Comparison of ENCODE assay signal across 25 cellular contexts in the genomic region with DNA sequence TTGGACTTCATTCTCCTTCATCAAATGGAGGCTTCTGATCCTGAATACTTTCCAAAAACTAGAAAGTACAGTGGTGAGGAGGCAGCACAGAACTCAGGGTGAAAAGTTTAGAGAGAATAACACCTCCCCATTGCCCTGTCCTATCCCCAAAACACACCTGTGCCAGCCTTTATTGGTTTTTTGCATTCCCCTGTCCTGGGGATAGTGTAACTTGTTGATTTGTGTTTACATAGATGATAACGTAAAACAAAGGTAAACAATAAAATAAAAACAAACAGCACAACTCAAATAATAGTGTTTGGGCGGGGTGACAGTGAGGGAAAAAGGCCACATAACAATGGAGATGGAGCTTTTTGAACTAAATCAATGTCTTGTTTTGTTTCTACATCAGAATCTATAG.
"Had no signal": no experiment of that assay in that cellular context is flagged by ENCODE, and none has a peak within 500 bp of the region (broad histone marks: within the 10 kb centered on the region; RNA-seq: fewer than 3 reads in every experiment).

No MANE protein-coding gene starts in this region.

- H3K4me1 ChIP-seq: stomach, suprapubic skin, thyroid gland, tibial artery, tibial nerve, transverse colon, upper lobe of left lung, upper lobe of right lung, uterus, vagina had no signal

- H3K4me3 ChIP-seq: stomach, suprapubic skin, thoracic aorta, thyroid gland, tibial artery, tibial nerve, transverse colon, upper lobe of left lung, upper lobe of right lung, uterus, vagina had no signal

- ATAC-seq: stimulated activated effector memory CD8-positive, alpha-beta T cell treated with anti-CD3 and anti-CD28 coated beads, Interleukin-12 subunit alpha, Interleukin-12 subunit beta, amount 100 ng/mL, for 72 hours; stimulated activated memory B cell treated with anti-CD40 and anti-IgM and Interleukin-4, amounts not matched to agents 10 μg/mL and 1 μg/mL and 100 μg/mL, for 72 hours; stimulated activated naive B cell treated with anti-CD40 and anti-IgM and Interleukin-4, amounts not matched to agents 10 μg/mL and 1 μg/mL and 100 μg/mL, for 72 hours; stimulated activated naive CD8-positive, alpha-beta T cell treated with anti-CD3 and anti-CD28 coated beads, Interleukin-15, amount 100 ng/mL, for 72 hours; stimulated activated naive CD8-positive, alpha-beta T cell treated with anti-CD3 and anti-CD28 coated beads, Interleukin-15, Interleukin-2, amounts not matched to agents 100 U/mL and 50 U/mL, for 24 hours; upper lobe of right lung had no signal

- H3K36me3 ChIP-seq: stomach, suprapubic skin, thoracic aorta, thyroid gland, tibial artery, tibial nerve, transverse colon, upper lobe of left lung, upper lobe of right lung, uterus, vagina had no signal

- H3K27me3 ChIP-seq: stomach, suprapubic skin, thyroid gland, tibial artery, tibial nerve, transverse colon, upper lobe of left lung, upper lobe of right lung, uterus, vagina had no signal

- DNase-seq: stimulated activated CD4-positive, alpha-beta T cell treated with anti-CD3 and anti-CD28 coated beads, Interleukin-2, amount 100 ng/mL, for 48 hours; stimulated activated CD4-positive, alpha-beta T cell treated with anti-CD3 and anti-CD28 coated beads, Interleukin-4, amount 100 ng/mL, for 1 hour; stimulated activated CD4-positive, alpha-beta T cell treated with anti-CD3 and anti-CD28 coated beads, Interleukin-4, amount 100 ng/mL, for 24 hours; stimulated activated CD4-positive, alpha-beta T cell treated with anti-CD3 and anti-CD28 coated beads, Interleukin-4, amount 100 ng/mL, for 4 hours; stimulated activated CD8-positive, alpha-beta memory T cell treated with anti-CD3 and anti-CD28 coated beads, Interleukin-4, amount 100 ng/mL, for 48 hours; stimulated activated naive B cell treated with anti-CD40 and anti-IgM and Interleukin-4, amounts not matched to agents 10 μg/mL and 1 μg/mL and 100 μg/mL, for 72 hours; stimulated activated naive CD4-positive, alpha-beta T cell; stimulated activated naive CD4-positive, alpha-beta T cell treated with Interleukin-2 at 50 U/mL for 16 hours; stimulated activated naive CD8-positive, alpha-beta T cell treated with anti-CD3 and anti-CD28 coated beads, Interleukin-15, amount 100 ng/mL, for 72 hours; stimulated activated naive CD8-positive, alpha-beta T cell treated with anti-CD3 and anti-CD28 coated beads, Interleukin-15, Interleukin-2, amounts not matched to agents 100 U/mL and 50 U/mL, for 24 hours; stomach; substantia nigra; thyroid gland; tibial artery; transverse colon; trophoblast cell; upper lobe of left lung; upper lobe of right lung; uterus had no signal

- H3K27ac ChIP-seq: stomach, suprapubic skin, thoracic aorta, thyroid gland, tibial artery, tibial nerve, transverse colon, upper lobe of left lung, upper lobe of right lung, uterus, vagina had no signal

- H3K9me3 ChIP-seq: suprapubic skin, thoracic aorta, thyroid gland, tibial artery, tibial nerve, transverse colon, upper lobe of left lung, upper lobe of right lung, uterus, vagina had no signal
